ENCODE assay signal across 8 cellular contexts in the genomic region with DNA sequence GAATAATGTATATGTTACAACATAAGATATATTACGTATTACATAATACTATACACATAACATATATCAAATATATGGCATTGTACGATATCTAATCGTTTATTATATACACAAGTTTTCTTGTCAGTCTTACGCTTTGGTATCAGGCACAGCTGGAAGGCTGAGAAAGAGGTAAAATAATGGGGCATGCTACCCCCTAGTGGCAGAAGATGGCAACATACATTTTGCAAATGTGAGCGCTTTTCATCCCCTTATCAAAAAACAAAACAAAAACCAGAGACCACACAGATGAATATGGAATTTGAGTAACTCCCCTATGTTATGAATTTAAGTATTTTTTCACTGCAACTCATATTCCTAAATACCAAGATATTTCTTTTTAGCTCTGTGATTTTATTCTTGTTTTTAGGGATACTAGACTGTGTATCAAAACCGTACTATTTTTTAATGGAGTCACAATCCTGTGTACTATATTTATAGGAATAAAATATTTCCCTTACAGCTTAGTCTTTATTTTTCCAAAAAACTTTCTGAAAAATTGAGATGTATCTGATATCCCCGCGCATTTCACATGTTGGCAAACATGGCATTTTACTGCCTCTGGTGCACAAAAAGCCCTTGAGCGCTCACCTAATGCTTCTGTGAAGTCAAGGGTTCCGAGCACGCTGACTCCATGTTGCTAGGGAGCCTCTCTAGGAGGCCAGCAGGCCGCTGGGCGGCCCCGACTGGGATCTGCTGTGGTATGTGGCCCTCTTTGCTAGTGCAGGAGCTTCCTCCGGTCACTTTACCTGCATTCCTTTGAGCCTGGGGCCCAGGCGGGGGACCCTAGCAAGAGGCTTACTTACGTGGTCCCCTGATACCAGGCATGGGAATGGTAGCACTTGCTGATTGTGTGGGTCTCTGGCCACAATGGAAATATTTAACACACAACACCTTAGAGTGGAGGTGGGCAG.
DNase-seq lines count a peak whose midpoint lies in the region; TF ChIP-seq lines count a peak whose summit lies in the region.

No MANE protein-coding gene starts in this region.

- intact Hi-C loops in activated CD4-positive, alpha-beta memory T cell treated with anti-CD3 and anti-CD28 coated beads for 36 hours (cut with micrococcal nuclease): loop anchor here (1.0 to 5.0 kb wide), 3 partner anchors 48 to 149 kb away; partner anchors contain the start of gene STK11IP

- H3K27ac Mint-ChIP-seq in HFFc6: peak overlapping the region; percentile 98
- H3K27ac Mint-ChIP-seq in activated CD4-positive, alpha-beta memory T cell treated with anti-CD3 and anti-CD28 coated beads for 36 hours: no peak overlapping the region

- TF ChIP-seq CTCF in HFFc6 (IDR thresholded peaks at IDR 0.05): peak; percentile 97
- TF ChIP-seq CTCF in fibroblast of pulmonary artery (IDR thresholded peaks at IDR 0.05; ENCODE audit: low read length, missing control alignments): peak; percentile 83

- POLR2A ChIA-PET in activated CD4-positive, alpha-beta memory T cell treated with anti-CD3 and anti-CD28 coated beads for 36 hours (lab: Charles Lee): no interaction called here

- H3K4me3 Mint-ChIP-seq in HFFc6: peak overlapping the region; percentile 14; the same call in 1 of the 2 replicates
- no peak overlapping the region for H3K4me3 Mint-ChIP-seq in activated CD4-positive, alpha-beta memory T cell treated with anti-CD3 and anti-CD28 coated beads for 36 hours

- DNase-seq in activated CD4-positive, alpha-beta T cell treated with anti-CD3 and anti-CD28 coated beads for 24 hours (ENCODE audit: low read depth in 2 of 2): peak; percentile 17 to 21
- no peak for DNase-seq in activated CD4-positive, alpha-beta T cell treated with anti-CD3 and anti-CD28 coated beads for 1 hour
- DNase-seq in HFFc6 (peak; percentile 66), NCI-H2196 treated with DMSO at 0.1 percent for 48 hours (lab: John Stamatoyannopoulos, UW; ENCODE audit: unreplicated experiment) (peak; percentile 25), fibroblast of pulmonary artery (ENCODE audit: low read depth) (peak; percentile 83), non-pigmented ciliary epithelial cell (ENCODE audit: low read depth) (peak; percentile 58)
- DNase-seq in activated CD4-positive, alpha-beta memory T cell treated with anti-CD3 and anti-CD28 coated beads for 36 hours: peak; percentile 52
- no peak for DNase-seq in effector CD8-positive, alpha-beta T cell (lab: John Stamatoyannopoulos, UW)

- H3K4me1 Mint-ChIP-seq in HFFc6 (ENCODE audit: low read depth): peaks cover 67% of the 10 kb centered on the region
- peaks cover 16% of the 10 kb centered on the region for H3K4me1 Mint-ChIP-seq in activated CD4-positive, alpha-beta memory T cell treated with anti-CD3 and anti-CD28 coated beads for 36 hours (ENCODE audit: low read depth)

- H3K36me3 Mint-ChIP-seq in HFFc6 (ENCODE audit: low read depth): peaks cover 4% of the 10 kb centered on the region; the same call in 1 of the 2 replicates
- no peaks in the 10 kb centered on the region for H3K36me3 Mint-ChIP-seq in activated CD4-positive, alpha-beta memory T cell treated with anti-CD3 and anti-CD28 coated beads for 36 hours

- H3K27me3 Mint-ChIP-seq in HFFc6 (ENCODE audit: insufficient read depth): no peaks in the 10 kb centered on the region; the same call in none of the 2 replicates
- peaks cover 35% of the 10 kb centered on the region for H3K27me3 Mint-ChIP-seq in activated CD4-positive, alpha-beta memory T cell treated with anti-CD3 and anti-CD28 coated beads for 36 hours

- no peaks in the 10 kb centered on the region for H3K9me3 Mint-ChIP-seq in HFFc6
- H3K9me3 Mint-ChIP-seq in activated CD4-positive, alpha-beta memory T cell treated with anti-CD3 and anti-CD28 coated beads for 36 hours: no peaks in the 10 kb centered on the region

- CTCF ChIA-PET in activated CD4-positive, alpha-beta memory T cell treated with anti-CD3 and anti-CD28 coated beads for 36 hours (lab: Charles Lee): interaction anchor here (0.8 to 2.1 kb wide), 16 partner anchors 9 to 194 kb away, joined by 3 to 13 read pairs (median 5); partner anchors contain the start of genes CHPF, STK11IP and TMEM198

- H3K4me3 ChIP-seq in fibroblast of pulmonary artery (replicated peaks; ENCODE audit: low read depth, low read length): no peak overlapping the region

Comparison
In these comparisons a context has a peak if more than half of its experiments do, and no peak if none do; other contexts are left out.
1. DNase-seq: peak in activated CD4-positive, alpha-beta T cell treated with anti-CD3 and anti-CD28 coated beads for 24 hours (2 of 2), HFFc6 (single experiment), NCI-H2196 treated with DMSO at 0.1 percent for 48 hours (single experiment), activated CD4-positive, alpha-beta memory T cell treated with anti-CD3 and anti-CD28 coated beads for 36 hours (single experiment), fibroblast of pulmonary artery (single experiment) and non-pigmented ciliary epithelial cell (single experiment); none in activated CD4-positive, alpha-beta T cell treated with anti-CD3 and anti-CD28 coated beads for 1 hour (single experiment) and effector CD8-positive, alpha-beta T cell (single experiment).